In genomic region chr10:3728563-3728962, GRCh38 we compare ENCODE assay signal across 18 cellular contexts.
"Had no signal": no experiment of that assay in that cellular context is flagged by ENCODE, and none has a peak within 500 bp of the region (broad histone marks: within the 10 kb centered on the region; RNA-seq: fewer than 3 reads in every experiment).

No MANE protein-coding gene starts in this region.

- H3K79me2 ChIP-seq: hepatocyte had no signal

- H3K27me3 Mint-ChIP-seq: dendritic cell treated with granulocyte-macrophage colony-stimulating factor and Interleukin-4, amounts not matched to agents 40 ng/mL and 50 ng/mL, for 4 days; effector memory CD8-positive, alpha-beta T cell had no signal

- H3K27ac Mint-ChIP-seq: dendritic cell treated with granulocyte-macrophage colony-stimulating factor and Interleukin-4, amounts not matched to agents 40 ng/mL and 50 ng/mL, for 4 days; effector memory CD8-positive, alpha-beta T cell; memory B cell had no signal

- H3K4me2 ChIP-seq: hepatocyte had no signal

- H2AFZ ChIP-seq: hepatocyte had no signal

- DNase-seq: cerebellar nuclear complex; colonic mucosa; cortex of kidney; effector CD8-positive, alpha-beta T cell; effector memory CD8-positive, alpha-beta T cell; foreskin keratinocyte; heart left ventricle; hypothalamus; left cardiac atrium; left ventricle myocardium inferior; lower lobe of right lung; mesendoderm; midbrain had no signal

- H3K4me1 Mint-ChIP-seq: memory B cell had no signal

- ATAC-seq: effector memory CD8-positive, alpha-beta T cell; foreskin keratinocyte; gastroesophageal sphincter; heart left ventricle; left cardiac atrium; lower lobe of right lung had no signal

- H3K4me1 ChIP-seq: colonic mucosa, esophagus muscularis mucosa, foreskin keratinocyte, gastroesophageal sphincter, heart left ventricle, left ventricle myocardium inferior, lower lobe of right lung had no signal

- H3K36me3 ChIP-seq: colonic mucosa, esophagus muscularis mucosa, gastroesophageal sphincter, heart left ventricle, left ventricle myocardium inferior, lower lobe of right lung had no signal

- H3K27me3 ChIP-seq: colonic mucosa, esophagus muscularis mucosa, foreskin keratinocyte, gastroesophageal sphincter, heart left ventricle, hepatocyte had no signal

- H3K9me3 ChIP-seq: colonic mucosa, esophagus muscularis mucosa, gastroesophageal sphincter, left ventricle myocardium inferior, lower lobe of right lung had no signal

- H3K4me3 Mint-ChIP-seq: dendritic cell treated with granulocyte-macrophage colony-stimulating factor and Interleukin-4, amounts not matched to agents 40 ng/mL and 50 ng/mL, for 4 days; effector memory CD8-positive, alpha-beta T cell; memory B cell had no signal

- H3K27ac ChIP-seq: colonic mucosa, esophagus muscularis mucosa, foreskin keratinocyte, gastroesophageal sphincter, heart left ventricle, hepatocyte, left ventricle myocardium inferior, lower lobe of right lung had no signal

- H3K4me3 ChIP-seq: colonic mucosa, esophagus muscularis mucosa, gastroesophageal sphincter, heart left ventricle, hepatocyte, left ventricle myocardium inferior, lower lobe of right lung had no signal
